1 cellular context compared by ENCODE assay signal in genomic region chr13:108225440-108225839, GRCh38.
TF ChIP-seq lines count a peak whose summit lies in the region.

No MANE protein-coding gene starts in this region.

TF ChIP-seq in GM23338, 12 proteins besides CTCF, POLR2A, EP300 and RAD21 (continued from another document):
- TF ChIP-seq ZNF462 (CRISPR knock-in tag; IDR thresholded peaks at IDR 0.05): no peak
